ENCODE assay signal across 8 cellular contexts in genomic region chr7:130440527-130441365, GRCh38. TPM values are rescaled to one million over a fixed set of nuclear protein-coding genes. Genes with fewer than 3 reads are reported as not detected.
DNase-seq lines count a peak whose midpoint lies in the region; ATAC-seq and TF ChIP-seq lines count a peak whose summit lies in the region.

A gene with protein sequence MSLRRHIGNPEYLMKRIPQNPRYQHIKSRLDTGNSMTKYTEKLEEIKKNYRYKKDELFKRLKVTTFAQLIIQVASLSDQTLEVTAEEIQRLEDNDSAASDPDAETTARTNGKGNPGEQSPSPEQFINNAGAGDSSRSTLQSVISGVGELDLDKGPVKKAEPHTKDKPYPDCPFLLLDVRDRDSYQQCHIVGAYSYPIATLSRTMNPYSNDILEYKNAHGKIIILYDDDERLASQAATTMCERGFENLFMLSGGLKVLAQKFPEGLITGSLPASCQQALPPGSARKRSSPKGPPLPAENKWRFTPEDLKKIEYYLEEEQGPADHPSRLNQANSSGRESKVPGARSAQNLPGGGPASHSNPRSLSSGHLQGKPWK (minus strand): TSS chr7:130441016. CDS start chr7:130440966, 50 bp downstream.

- no peaks in the 10 kb centered on the region for H3K9me3 Mint-ChIP-seq in activated T-cell treated with anti-CD3 and anti-CD28 coated beads, Interleukin-2, amount 50 U/mL, for 72 hours

- H3K4me3 ChIP-seq in Peyer's patch (peak within 1 kb of the TSS; percentile 51 to 92 (median 68)), muscle layer of colon (ENCODE audit: low read depth in 1 of 2, low read length in 2 of 2) (peak within 1 kb of the TSS; percentile 82 to 88)

- no peak for TF ChIP-seq CTCF in Peyer's patch (IDR thresholded peaks at IDR 0.05)

- no peaks in the 10 kb centered on the region for H3K27me3 Mint-ChIP-seq in activated T-cell treated with anti-CD3 and anti-CD28 coated beads, Interleukin-2, amount 50 U/mL, for 72 hours (ENCODE audit: low read depth)

- H3K27me3 ChIP-seq in Peyer's patch = no peaks in the 10 kb centered on the region
- no peaks in the 10 kb centered on the region for H3K27me3 ChIP-seq in muscle layer of colon (ENCODE audit: control insufficient read depth in 1 of 2, insufficient read depth in 2 of 2, low read length in 2 of 2)

- TF ChIP-seq POLR2A in Peyer's patch (IDR thresholded peaks at IDR 0.05) = no peak

- H3K36me3 Mint-ChIP-seq in activated T-cell treated with anti-CD3 and anti-CD28 coated beads, Interleukin-2, amount 50 U/mL, for 72 hours (ENCODE audit: insufficient read depth in 2 of 2) = peaks cover 3 to 5% of the 10 kb centered on the region in 2 donors

- no peaks in the 10 kb centered on the region for H3K9me3 ChIP-seq in KOPT-K1 (ENCODE audit: insufficient read depth, low read length, poor library complexity, severe bottlenecking)
- H3K9me3 ChIP-seq in Peyer's patch = no peaks in the 10 kb centered on the region
- no peaks in the 10 kb centered on the region for H3K9me3 ChIP-seq in muscle layer of colon (ENCODE audit: low read length)

- H3K27ac ChIP-seq in KOPT-K1 (ENCODE audit: low read depth, low read length, poor library complexity, severe bottlenecking) = peak within 1 kb of the TSS; percentile 98
- H3K27ac ChIP-seq in Peyer's patch = peak within 1 kb of the TSS; percentile 63 to 86 (median 78)
- peak within 1 kb of the TSS; percentile 89 for H3K27ac ChIP-seq in muscle layer of colon (ENCODE audit: low read depth, low read length)

- H3K4me1 Mint-ChIP-seq in activated T-cell treated with anti-CD3 and anti-CD28 coated beads, Interleukin-2, amount 50 U/mL, for 72 hours (ENCODE audit: low read depth) = peaks cover 90% of the 10 kb centered on the region

- peak; percentile 99 for ATAC-seq in GM21786 (IDR thresholded peaks at IDR 0.05; ENCODE audit: unreplicated experiment)
- ATAC-seq in activated T-cell treated with anti-CD3 and anti-CD28 coated beads, Interleukin-2, amount 50 U/mL, for 72 hours (replicated peaks in 1 of 2) = peak; percentile 99
- ATAC-seq in esophagus mucosa = peak; percentile 98

- peaks cover 0 to 7% (median 0%) of the 10 kb centered on the region in 4 donors for H3K4me1 ChIP-seq in Peyer's patch
- H3K4me1 ChIP-seq in muscle layer of colon (ENCODE audit: insufficient read depth, low read length) = peaks cover 14% of the 10 kb centered on the region

- H3K4me3 Mint-ChIP-seq in activated T-cell treated with anti-CD3 and anti-CD28 coated beads, Interleukin-2, amount 50 U/mL, for 72 hours = peak within 1 kb of the TSS; percentile 98 to 100

- H3K36me3 ChIP-seq in KOPT-K1 (ENCODE audit: insufficient read depth, low read length) (no peaks in the 10 kb centered on the region; the same call in 1 of the 2 replicates), Peyer's patch (no peaks in the 10 kb centered on the region), muscle layer of colon (ENCODE audit: insufficient read depth, low read length) (no peaks in the 10 kb centered on the region)

- DNase-seq in DMS53 treated with DMSO at 0.1 percent for 48 hours (lab: John Stamatoyannopoulos, UW; ENCODE audit: unreplicated experiment) (peak; percentile 98), Peyer's patch (peak; percentile 92 to 97 (median 93))
- peak; percentile 95 to 96 for DNase-seq in activated T-cell treated with anti-CD3 and anti-CD28 coated beads, Interleukin-2, amount 50 U/mL, for 72 hours
- peak; percentile 76 to 78 for DNase-seq in stimulated activated CD8-positive, alpha-beta memory T cell treated with anti-CD3 and anti-CD28 coated beads, Interleukin-7, amount 100 ng/mL, for 1 hour (ENCODE audit: low read depth in 2 of 2)

- peak within 1 kb of the TSS; percentile 29 for H3K9ac ChIP-seq in muscle layer of colon (ENCODE audit: low read length)

- H3K27ac Mint-ChIP-seq in activated T-cell treated with anti-CD3 and anti-CD28 coated beads, Interleukin-2, amount 50 U/mL, for 72 hours = peak within 1 kb of the TSS; percentile 96

RNA-seq across cellular contexts. Expression of the gene that starts here (rescaled TPM):
- total RNA-seq in Peyer's patch (10 to 100 TPM in 1 of 4 donors, 1 to 10 TPM in 3; 1.9 to 14.0 (median 5.6) TPM), esophagus mucosa (4.8 TPM)
- total RNA-seq in activated T-cell treated with anti-CD3 and anti-CD28 coated beads, Interleukin-2, amount 50 U/mL, for 72 hours = 10 to 100 TPM; 19.1 to 33.3 TPM

Comparison
In these comparisons a context has a peak if more than half of its experiments do, and no peak if none do; other contexts are left out.
1. Peak in every context shown above with its lines: DNase-seq, ATAC-seq, H3K4me3 ChIP-seq and H3K27ac ChIP-seq.